ENCODE assay signal across 18 cellular contexts in the genomic region with DNA sequence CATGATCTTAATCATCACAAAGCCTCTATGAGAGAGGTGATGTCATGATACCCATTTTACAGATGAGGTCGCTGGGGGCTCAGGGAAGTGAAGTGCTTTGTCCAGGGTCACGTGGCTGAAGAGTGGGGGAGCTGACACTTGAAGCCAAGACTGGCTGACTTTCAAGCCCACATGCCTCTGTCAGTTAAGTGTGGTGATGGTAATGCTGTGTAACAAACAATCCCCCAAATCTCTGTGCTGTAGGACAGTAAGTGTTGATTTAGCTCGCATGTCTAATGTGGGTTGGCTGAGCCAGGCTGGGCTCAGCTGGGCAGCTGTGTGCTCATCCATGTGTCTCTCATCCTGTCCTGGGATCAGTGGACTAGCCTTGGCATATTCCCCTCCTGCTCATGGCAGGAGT.
"Had no signal": no experiment of that assay in that cellular context is flagged by ENCODE, and none has a peak within 500 bp of the region (broad histone marks: within the 10 kb centered on the region; RNA-seq: fewer than 3 reads in every experiment).

No MANE protein-coding gene starts in this region.

- H3K27ac ChIP-seq: colonic mucosa, hepatocyte, neural progenitor cell, prostate gland, right atrium auricular region, sigmoid colon, transverse colon, upper lobe of right lung had no signal

- H3K79me2 ChIP-seq: hepatocyte had no signal

- H3K4me2 ChIP-seq: hepatocyte, neural progenitor cell had no signal

- H3K36me3 ChIP-seq: colonic mucosa, neural progenitor cell, prostate gland, sigmoid colon, transverse colon, upper lobe of right lung had no signal

- H3K9me3 ChIP-seq: colonic mucosa, prostate gland, right atrium auricular region, sigmoid colon, transverse colon, upper lobe of right lung had no signal

- H3K4me3 ChIP-seq: colonic mucosa, hepatocyte, lung, neural progenitor cell, prostate gland, right atrium auricular region, sigmoid colon, transverse colon, upper lobe of right lung had no signal

- H2AFZ ChIP-seq: hepatocyte, neural progenitor cell had no signal

- H3K9ac ChIP-seq: neural progenitor cell had no signal

- DNase-seq: cerebellar nuclear complex; colonic mucosa; effector memory CD8-positive, alpha-beta T cell; head of caudate nucleus; kidney; naive B cell; sigmoid colon; stimulated activated CD4-positive, alpha-beta T cell treated with anti-CD3 and anti-CD28 coated beads, Interleukin-2, amount 100 ng/mL, for 24 hours; stimulated activated CD4-positive, alpha-beta T cell treated with anti-CD3 and anti-CD28 coated beads, Interleukin-4, amount 100 ng/mL, for 24 hours; stimulated activated naive CD8-positive, alpha-beta T cell treated with anti-CD3 and anti-CD28 coated beads, Interleukin-15, Interleukin-2, amounts not matched to agents 100 U/mL and 50 U/mL, for 24 hours; substantia nigra; transverse colon; upper lobe of right lung had no signal

- H3K27me3 ChIP-seq: colonic mucosa, hepatocyte, neural progenitor cell, right atrium auricular region, sigmoid colon, transverse colon, upper lobe of right lung had no signal

- H3K4me1 ChIP-seq: colonic mucosa, neural progenitor cell had no signal
